In genomic region chr3:112087746-112088145, GRCh38 we compare ENCODE assay signal across 1 cellular context.
TF ChIP-seq lines count a peak whose summit lies in the region.

No MANE protein-coding gene starts in this region.

TF ChIP-seq in endothelial cell of umbilical vein, 7 proteins besides CTCF, POLR2A, EP300 and RAD21:
- TF ChIP-seq FOS (IDR thresholded peaks at IDR 0.05; ENCODE audit: borderline replicate concordance, insufficient read depth, low read length) (no peak), MAX (IDR thresholded peaks at IDR 0.05; ENCODE audit: insufficient read depth, insufficient read length) (no peak)
